11 cellular contexts compared by ENCODE assay signal in genomic region chr21:42781981-42782722, GRCh38.
DNase-seq lines count a peak whose midpoint lies in the region; ATAC-seq and TF ChIP-seq lines count a peak whose summit lies in the region.
"Had no signal": no experiment of that assay in that cellular context is flagged by ENCODE, and none has a peak within 500 bp of the region (broad histone marks: within the 10 kb centered on the region; RNA-seq: fewer than 3 reads in every experiment).

No MANE protein-coding gene starts in this region.

- no TSS peak for BruUV-seq in Caco-2 (replicated peaks; lab: Mats Ljungman, UMichigan)

- no peaks in the 10 kb centered on the region for H3K36me3 ChIP-seq in BE2C
- H3K36me3 ChIP-seq in Caco-2 (ENCODE audit: control insufficient read depth, insufficient read depth, low read length): no peaks in the 10 kb centered on the region
- no peaks in the 10 kb centered on the region for H3K36me3 ChIP-seq in effector memory CD4-positive, alpha-beta T cell (ENCODE audit: control insufficient read depth, insufficient read depth, low read length)
- H3K36me3 ChIP-seq: cardiac muscle cell had no signal

- H3K9me3 ChIP-seq in BE2C (no peaks in the 10 kb centered on the region), Caco-2 (no peaks in the 10 kb centered on the region)
- H3K9me3 ChIP-seq in effector memory CD4-positive, alpha-beta T cell (ENCODE audit: control insufficient read depth, low read length): no peaks in the 10 kb centered on the region

- peaks cover 6% of the 10 kb centered on the region for H3K4me1 ChIP-seq in BE2C
- peaks cover 7% of the 10 kb centered on the region; the same call in 1 of the 2 replicates for H3K4me1 ChIP-seq in Caco-2
- H3K4me1 ChIP-seq in effector memory CD4-positive, alpha-beta T cell (ENCODE audit: control insufficient read depth, insufficient read depth, low read length, poor library complexity, severe bottlenecking): peaks cover 22% of the 10 kb centered on the region

- H3K36me3 Mint-ChIP-seq in Caco-2 (ENCODE audit: insufficient read depth, unreplicated experiment) (no peaks in the 10 kb centered on the region), nephron (ENCODE audit: low read depth) (peaks cover 9% of the 10 kb centered on the region)

- H3K4me3 Mint-ChIP-seq in Caco-2 (ENCODE audit: unreplicated experiment) (peak overlapping the region; percentile 73), nephron (peak overlapping the region; percentile 29 to 72 (median 33))

- H3K4me3 ChIP-seq in BE2C (ENCODE audit: low read depth, low read length) (no peak overlapping the region; the same call in 1 of the 2 replicates), Caco-2 (ENCODE audit: low read depth, low read length) (no peak overlapping the region)
- no peak overlapping the region for H3K4me3 ChIP-seq in effector memory CD4-positive, alpha-beta T cell (ENCODE audit: insufficient read depth, low read depth, low read length, poor library complexity, severe bottlenecking)

- no peaks in the 10 kb centered on the region for H3K9me3 Mint-ChIP-seq in Caco-2 (ENCODE audit: unreplicated experiment)
- H3K9me3 Mint-ChIP-seq in nephron: peaks cover 4% of the 10 kb centered on the region

- POLR2A ChIA-PET in Caco-2 (lab: Charles Lee): no interaction called here

- TF ChIP-seq CTCF in BE2C (IDR thresholded peaks at IDR 0.05; ENCODE audit: low read depth, low read length): no peak
- TF ChIP-seq CTCF in Caco-2 (IDR thresholded peaks at IDR 0.05; ENCODE audit: insufficient read depth in 1 of 2, low read depth in 1 of 2, low read length in 1 of 2, severe bottlenecking in 1 of 2, unreplicated experiment in 1 of 2): no peak
- TF ChIP-seq CTCF in nephron (IDR thresholded peaks at IDR 0.05; ENCODE audit: unreplicated experiment in 3 of 3): no peak

- H3K27ac Mint-ChIP-seq in Caco-2 (ENCODE audit: unreplicated experiment) (no peak overlapping the region), nephron (peak overlapping the region in 1 of 3 experiments; percentile 89)

- no peak for ATAC-seq in esophagus mucosa

- peak; percentile 63 for DNase-seq in BE2C
- no peak for DNase-seq in Caco-2
- DNase-seq in cerebellum (ENCODE audit: low spot score): peak; percentile 44
- DNase-seq in effector memory CD4-positive, alpha-beta T cell: no peak
- DNase-seq in OCI-M1 (lab: John Stamatoyannopoulos, UW): no peak
- DNase-seq in T1000 (lab: John Stamatoyannopoulos, UW): no peak
- DNase-seq: activated gamma-delta T cell treated with Interleukin-2 at 50 U/mL for 16 hours, NCI-H2081 treated with DMSO at 0.1 percent for 48 hours had no signal

- H3K27ac ChIP-seq in effector memory CD4-positive, alpha-beta T cell (ENCODE audit: insufficient read depth, low read length, poor library complexity, severe bottlenecking): no peak overlapping the region
- H3K27ac ChIP-seq: cardiac muscle cell had no signal

- H3K4me1 Mint-ChIP-seq in Caco-2 (ENCODE audit: low read depth, unreplicated experiment): peaks cover 8% of the 10 kb centered on the region
- H3K4me1 Mint-ChIP-seq in nephron: peaks cover 22% of the 10 kb centered on the region

- H3K27me3 Mint-ChIP-seq in Caco-2 (ENCODE audit: insufficient read depth, unreplicated experiment) (no peaks in the 10 kb centered on the region), nephron (ENCODE audit: low read depth) (peaks cover 50% of the 10 kb centered on the region)

- CTCF ChIA-PET in Caco-2 (lab: Charles Lee): interaction anchor here (0.5 to 1.9 kb wide), 2 partner anchors 189 to 556 kb away, joined by 4 to 9 read pairs; no protein-coding TSS in a partner anchor

- intact Hi-C loops in Caco-2 (cut with micrococcal nuclease; ENCODE audit: unreplicated experiment): no loop called here

- no peaks in the 10 kb centered on the region for H3K27me3 ChIP-seq in BE2C
- no peaks in the 10 kb centered on the region for H3K27me3 ChIP-seq in Caco-2 (replicated peaks; ENCODE audit: control insufficient read depth, insufficient read depth, low read length)
- H3K27me3 ChIP-seq in effector memory CD4-positive, alpha-beta T cell (replicated peaks; ENCODE audit: control insufficient read depth, insufficient read depth, low read length, poor library complexity, severe bottlenecking): no peaks in the 10 kb centered on the region

Comparison
In these comparisons a context has a peak if more than half of its experiments do, and no peak if none do; other contexts are left out.
1. DNase-seq: peak in BE2C (single experiment) and cerebellum (single experiment); none in Caco-2 (0 of 2), effector memory CD4-positive, alpha-beta T cell (0 of 3), OCI-M1 (single experiment) and T1000 (single experiment).